Comparison of ENCODE assay signal across 8 cellular contexts in genomic region chr2:55280851-55281546, GRCh38. TPM values are rescaled to one million over a fixed set of nuclear protein-coding genes. Genes with fewer than 3 reads are reported as not detected.
DNase-seq lines count a peak whose midpoint lies in the region; ATAC-seq, FAIRE-seq and TF ChIP-seq lines count a peak whose summit lies in the region.
"Not testable (repeated sequence)": the region's sequence is repeated elsewhere in the genome, so short reads cannot be mapped to it uniquely, and the experiment has no call there.

No MANE protein-coding gene starts in this region.

- TF ChIP-seq RAD21 in A549 (conservative IDR thresholded peaks at IDR 0.05 in 1 of 2, IDR thresholded peaks at IDR 0.05 in 1 of 2): not testable (repeated sequence)

- not testable (repeated sequence) for FAIRE-seq in A549 (lab: Jason Lieb, UNC)

- H3K27ac Mint-ChIP-seq in H9 (peak overlapping the region in 2 of 3 experiments; percentile 98 to 99; a peak in 4 of 7 replicates), brain (peak overlapping the region in 4 of 5 experiments; percentile 21 to 82 (median 46))
- H3K27ac Mint-ChIP-seq in activated T-cell treated with anti-CD3 and anti-CD28 coated beads, Interleukin-2, amount 50 U/mL, for 24 hours: peak overlapping the region; percentile 97
- peak overlapping the region; percentile 85 to 96 for H3K27ac Mint-ChIP-seq in natural killer cell treated with Interleukin-12 subunit alpha and Interleukin-12 subunit beta and Interleukin-15 and Interleukin-18, amount 100 ng/mL, for 72 hours
- peak overlapping the region; percentile 96 for H3K27ac Mint-ChIP-seq in stimulated activated memory B cell treated with anti-CD40 and anti-IgM and Interleukin-4, amounts not matched to agents 10 μg/mL and 1 μg/mL and 100 μg/mL, for 72 hours

- CTCF ChIA-PET in A549 (lab: Yijun Ruan, JAX): interaction anchor here (1.0 to 1.3 kb wide), 2 partner anchors 8 to 18 kb away, joined by 3 read pairs; no protein-coding TSS in a partner anchor
- CTCF ChIA-PET in Panc1 (lab: Charles Lee): not testable (repeated sequence)

- H3K23me2 ChIP-seq in H9 (ENCODE audit: insufficient read length, low read depth, low read length, poor library complexity, severe bottlenecking): not testable (repeated sequence)

- in situ Hi-C loops in Panc1 (cut with HindIII; ENCODE audit: low pct_unique_long_range_greater_than_20kb, low sequenced_read_pairs): not testable (repeated sequence)

- H3K4ac ChIP-seq in H9 (ENCODE audit: low read depth, low read length): not testable (repeated sequence)

- intact Hi-C loops in Panc1 (cut with micrococcal nuclease; ENCODE audit: unreplicated experiment): not testable (repeated sequence)

- not testable (repeated sequence) for H3K14ac ChIP-seq in H9 (ENCODE audit: insufficient read depth, low read length)

- not testable (repeated sequence) for H2BK15ac ChIP-seq in H9 (ENCODE audit: low read depth, low read length)

- H3K9me3 Mint-ChIP-seq in H9; activated T-cell treated with anti-CD3 and anti-CD28 coated beads, Interleukin-2, amount 50 U/mL, for 24 hours; brain; natural killer cell treated with Interleukin-12 subunit alpha and Interleukin-12 subunit beta and Interleukin-15 and Interleukin-18, amount 100 ng/mL, for 72 hours; stimulated activated memory B cell treated with anti-CD40 and anti-IgM and Interleukin-4, amounts not matched to agents 10 μg/mL and 1 μg/mL and 100 μg/mL, for 72 hours: not testable (repeated sequence)

- peak overlapping the region in 1 of 2 experiments; percentile 90; a peak in 2 of 6 replicates for H3K27ac ChIP-seq in A549
- H3K27ac ChIP-seq in H9 (ENCODE audit: insufficient read length, low read depth, low read length): not testable (repeated sequence)
- H3K27ac ChIP-seq in Panc1 (ENCODE audit: low read length): peak overlapping the region; percentile 97
- peak overlapping the region; percentile 7 for H3K27ac ChIP-seq in foreskin keratinocyte

- TF ChIP-seq CTCF in A549 (IDR thresholded peaks at IDR 0.05); H9 (conservative IDR thresholded peaks at IDR 0.05); Panc1 (IDR thresholded peaks at IDR 0.05); brain (conservative IDR thresholded peaks at IDR 0.05): not testable (repeated sequence)
- TF ChIP-seq CTCF in foreskin keratinocyte (conservative IDR thresholded peaks at IDR 0.05): peak; percentile 13

- H3K18ac ChIP-seq in H9 (ENCODE audit: insufficient read length, low read depth, low read length): not testable (repeated sequence)

- not testable (repeated sequence) for H4K5ac ChIP-seq in H9 (ENCODE audit: insufficient read length, low read depth, low read length)

- not testable (repeated sequence) for ATAC-seq in A549; Panc1; natural killer cell treated with Interleukin-12 subunit alpha and Interleukin-12 subunit beta and Interleukin-15 and Interleukin-18, amount 100 ng/mL, for 72 hours; stimulated activated memory B cell treated with anti-CD40 and anti-IgM and Interleukin-4, amounts not matched to agents 10 μg/mL and 1 μg/mL and 100 μg/mL, for 72 hours
- peak; percentile 61 for ATAC-seq in foreskin keratinocyte

- not testable (repeated sequence) for H3K23ac ChIP-seq in H9 (ENCODE audit: insufficient read length, low read depth, low read length)

- H3T11ph ChIP-seq in H9 (ENCODE audit: low read length): not testable (repeated sequence)

- H2AK5ac ChIP-seq in H9 (ENCODE audit: insufficient read length, low read length): not testable (repeated sequence)

- not testable (repeated sequence) for H4K8ac ChIP-seq in H9 (replicated peaks; ENCODE audit: insufficient read length, low read depth, low read length)

- not testable (repeated sequence) for H3K4me1 ChIP-seq in A549; H9 (ENCODE audit: insufficient read depth, low read length); Panc1 (ENCODE audit: control insufficient read depth, insufficient read depth, low read length)
- peaks cover 20% of the 10 kb centered on the region for H3K4me1 ChIP-seq in foreskin keratinocyte

- not testable (repeated sequence) for H3K36me3 ChIP-seq in Panc1 (ENCODE audit: control insufficient read depth, insufficient read depth, low read length)

- H3K4me2 ChIP-seq in A549; H9 (ENCODE audit: insufficient read depth, insufficient read length, low read length): not testable (repeated sequence)

- not testable (repeated sequence) for H3K4me3 ChIP-seq in A549; Panc1 (ENCODE audit: low read depth in 2 of 2, low read length in 2 of 2)

- H2BK120ac ChIP-seq in H9 (ENCODE audit: low read depth, low read length, poor library complexity, severe bottlenecking): not testable (repeated sequence)

- not testable (repeated sequence) for H4K91ac ChIP-seq in H9 (ENCODE audit: insufficient read length, low read depth, low read length)

- not testable (repeated sequence) for BruUV-seq in Panc1 (replicated peaks; lab: Mats Ljungman, UMichigan)

- not testable (repeated sequence) for H3K79me2 ChIP-seq in H9 (ENCODE audit: insufficient read depth, low read length)

- H3K4me1 Mint-ChIP-seq in H9: peaks cover 44 to 46% of the 10 kb centered on the region in 2 experiments
- H3K4me1 Mint-ChIP-seq in activated T-cell treated with anti-CD3 and anti-CD28 coated beads, Interleukin-2, amount 50 U/mL, for 24 hours (ENCODE audit: low read depth): peaks cover 29% of the 10 kb centered on the region
- peaks cover 31% of the 10 kb centered on the region for H3K4me1 Mint-ChIP-seq in brain
- H3K4me1 Mint-ChIP-seq in natural killer cell treated with Interleukin-12 subunit alpha and Interleukin-12 subunit beta and Interleukin-15 and Interleukin-18, amount 100 ng/mL, for 72 hours (ENCODE audit: low read depth in 2 of 2): peaks cover 9 to 13% of the 10 kb centered on the region in 2 donors
- peaks cover 18% of the 10 kb centered on the region for H3K4me1 Mint-ChIP-seq in stimulated activated memory B cell treated with anti-CD40 and anti-IgM and Interleukin-4, amounts not matched to agents 10 μg/mL and 1 μg/mL and 100 μg/mL, for 72 hours

- DNase-seq in A549 (ENCODE audit: low read depth in 1 of 2, low spot score in 1 of 2); H9; Panc1 (ENCODE audit: low read depth, low spot score); activated T-cell treated with anti-CD3 and anti-CD28 coated beads, Interleukin-2, amount 50 U/mL, for 24 hours; natural killer cell treated with Interleukin-12 subunit alpha and Interleukin-12 subunit beta and Interleukin-15 and Interleukin-18, amount 100 ng/mL, for 72 hours (ENCODE audit: low spot score): not testable (repeated sequence)
- peak; percentile 57 to 73 for DNase-seq in foreskin keratinocyte

- not testable (repeated sequence) for H3K79me1 ChIP-seq in H9 (ENCODE audit: insufficient read depth, low read depth, low read length, poor library complexity, severe bottlenecking)

- not testable (repeated sequence) for H3K27me3 ChIP-seq in H9 (ENCODE audit: insufficient read depth, low read length); Panc1 (ENCODE audit: control insufficient read depth, insufficient read depth, low read length); foreskin keratinocyte

- H2BK20ac ChIP-seq in H9 (ENCODE audit: low read depth, low read length, poor library complexity, severe bottlenecking): not testable (repeated sequence)

- TF ChIP-seq EP300 in A549 (IDR thresholded peaks at IDR 0.05): not testable (repeated sequence)

- not testable (repeated sequence) for H3K56ac ChIP-seq in H9 (ENCODE audit: insufficient read length, low read depth, low read length)

- not testable (repeated sequence) for H2BK5ac ChIP-seq in H9 (ENCODE audit: insufficient read length, low read length)

- not testable (repeated sequence) for H4K20me1 ChIP-seq in H9 (ENCODE audit: control insufficient read depth, insufficient read depth, insufficient read length)

- not testable (repeated sequence) for H3K9me3 ChIP-seq in A549; H9 (ENCODE audit: control insufficient read depth, low read depth, low read length); Panc1 (ENCODE audit: control insufficient read depth, insufficient read depth, low read depth, low read length)

- H3K4me3 Mint-ChIP-seq in H9 (peak overlapping the region; percentile 9 to 57; a peak in 3 of 5 replicates), brain (peak overlapping the region; percentile 24 to 85 (median 71))
- peak overlapping the region; percentile 86 for H3K4me3 Mint-ChIP-seq in activated T-cell treated with anti-CD3 and anti-CD28 coated beads, Interleukin-2, amount 50 U/mL, for 24 hours
- H3K4me3 Mint-ChIP-seq in natural killer cell treated with Interleukin-12 subunit alpha and Interleukin-12 subunit beta and Interleukin-15 and Interleukin-18, amount 100 ng/mL, for 72 hours: peak overlapping the region; percentile 67
- H3K4me3 Mint-ChIP-seq in stimulated activated memory B cell treated with anti-CD40 and anti-IgM and Interleukin-4, amounts not matched to agents 10 μg/mL and 1 μg/mL and 100 μg/mL, for 72 hours: peak overlapping the region; percentile 54

- H2AFZ ChIP-seq in H9 (ENCODE audit: low read length): not testable (repeated sequence)

- not testable (repeated sequence) for H3K27me3 Mint-ChIP-seq in H9 (ENCODE audit: low read depth); activated T-cell treated with anti-CD3 and anti-CD28 coated beads, Interleukin-2, amount 50 U/mL, for 24 hours; natural killer cell treated with Interleukin-12 subunit alpha and Interleukin-12 subunit beta and Interleukin-15 and Interleukin-18, amount 100 ng/mL, for 72 hours; stimulated activated memory B cell treated with anti-CD40 and anti-IgM and Interleukin-4, amounts not matched to agents 10 μg/mL and 1 μg/mL and 100 μg/mL, for 72 hours
- peaks cover 11% of the 10 kb centered on the region for H3K27me3 Mint-ChIP-seq in brain

- not testable (repeated sequence) for TF ChIP-seq POLR2A in A549 (IDR thresholded peaks at IDR 0.05; ENCODE audit: low read length)

- not testable (repeated sequence) for H3K36me3 Mint-ChIP-seq in H9 (ENCODE audit: insufficient read depth in 1 of 3, low read depth in 3 of 3); activated T-cell treated with anti-CD3 and anti-CD28 coated beads, Interleukin-2, amount 50 U/mL, for 24 hours (ENCODE audit: low read depth); brain; natural killer cell treated with Interleukin-12 subunit alpha and Interleukin-12 subunit beta and Interleukin-15 and Interleukin-18, amount 100 ng/mL, for 72 hours; stimulated activated memory B cell treated with anti-CD40 and anti-IgM and Interleukin-4, amounts not matched to agents 10 μg/mL and 1 μg/mL and 100 μg/mL, for 72 hours

- H3K9ac ChIP-seq in H9 (ENCODE audit: extremely low read depth, insufficient read length, low read length): not testable (repeated sequence)

- 90% methylated on average over 5 of the region's 5 CpGs for WGBS in A549 (ENCODE audit: missing lambda C conversion rate)
- no CpG with 5 or more reads among the region's 5 CpGs for WGBS in H9 (ENCODE audit: extremely low coverage, insufficient read length, low lambda C conversion rate)

- POLR2A ChIA-PET in A549 (lab: Yijun Ruan, JAX) (interaction anchor here (1.4 kb wide), 1 partner anchor 138 kb away, joined by 3 read pairs; the partner anchor contains the start of gene CCDC88A), Panc1 (lab: Charles Lee) (interaction anchor here (0.7 kb wide), 1 partner anchor 13 kb away, joined by 3 read pairs; no protein-coding TSS in a partner anchor)

- H2BK12ac ChIP-seq in H9 (ENCODE audit: insufficient read length, low read depth, low read length): not testable (repeated sequence)

RNA-seq across cellular contexts. Expression of gene MTIF2, which starts 12.0 kb away (rescaled TPM):
- polyA plus RNA-seq in A549 (2011; rRNA removed) (55.3 and 91.6 TPM in 2 replicates), A549 (2017; fragmentation: RNase III; extraction: RNeasy Plus Mini Kit Qiagen cat#74134 plus additional on column Dnase treatment) (47.2 to 54.1 TPM (median 48.7 TPM) in 3 replicates), brain (ENCODE audit: insufficient read depth, low read depth, low replicate concordance) (11.6 TPM), foreskin keratinocyte (17.7 and 21.6 TPM in 2 replicates)
- 19.6 and 21.6 TPM in 2 replicates for polyA plus RNA-seq in A549 (2012; cell fraction: cytosol; rRNA removed)
- polyA plus RNA-seq in A549 (2012; cell fraction: nucleus; rRNA removed): 18.6 and 20.7 TPM in 2 replicates
- 45.4 TPM in 2 replicates for polyA minus RNA-seq in A549 (2011; rRNA and poly(A)+ RNA removed)
- total RNA-seq in H9 (2021) (35.6 and 36.4 TPM in 2 replicates), Panc1 (2021; ENCODE audit: unreplicated experiment) (34.1 TPM), foreskin keratinocyte (42.0 and 45.7 TPM in 2 replicates)
- 23.0 TPM for polyA plus RNA-seq in Panc1 (2012; ENCODE audit: insufficient read length)
- 10 to 100 TPM; 33.9 to 39.4 TPM for total RNA-seq in natural killer cell treated with Interleukin-12 subunit alpha and Interleukin-12 subunit beta and Interleukin-15 and Interleukin-18, amount 100 ng/mL, for 72 hours

RNA-seq across cellular contexts. Expression of gene RPS27A, which starts 48.5 kb away (rescaled TPM):
- polyA plus RNA-seq in A549 (2011; rRNA removed): 3,746 and 4,103 TPM in 2 replicates
- polyA plus RNA-seq in A549 (2012; cell fraction: cytosol; rRNA removed): 1,508 and 1,836 TPM in 2 replicates
- 339 and 541 TPM in 2 replicates for polyA plus RNA-seq in A549 (2012; cell fraction: nucleus; rRNA removed)
- polyA plus RNA-seq in A549 (2017; fragmentation: RNase III; extraction: RNeasy Plus Mini Kit Qiagen cat#74134 plus additional on column Dnase treatment): 2,882 to 3,129 TPM (median 3,110 TPM) in 3 replicates
- 284 and 319 TPM in 2 replicates for polyA minus RNA-seq in A549 (2011; rRNA and poly(A)+ RNA removed)
- total RNA-seq in H9 (2021): 1,367 and 1,415 TPM in 2 replicates
- 853 TPM for total RNA-seq in Panc1 (2021; ENCODE audit: unreplicated experiment)
- polyA plus RNA-seq in Panc1 (2012; ENCODE audit: insufficient read length): 595 TPM
- 885 TPM for polyA plus RNA-seq in brain (ENCODE audit: insufficient read depth, low read depth, low replicate concordance)
- total RNA-seq in foreskin keratinocyte: 1,417 and 1,462 TPM in 2 replicates
- 2,319 and 2,387 TPM in 2 replicates for polyA plus RNA-seq in foreskin keratinocyte
- 100 to 1,000 TPM; 746 to 804 TPM for total RNA-seq in natural killer cell treated with Interleukin-12 subunit alpha and Interleukin-12 subunit beta and Interleukin-15 and Interleukin-18, amount 100 ng/mL, for 72 hours

RNA-seq across cellular contexts. Expression of gene CLHC1, which starts 48.9 kb away (rescaled TPM):
- 6.5 and 8.5 TPM in 2 replicates for polyA plus RNA-seq in A549 (2011; rRNA removed)
- polyA plus RNA-seq in A549 (2012; cell fraction: cytosol; rRNA removed): 2.1 and 2.2 TPM in 2 replicates
- polyA plus RNA-seq in A549 (2012; cell fraction: nucleus; rRNA removed): 5.2 and 6.5 TPM in 2 replicates
- 3.2 to 5.3 TPM (median 4.0 TPM) in 3 replicates for polyA plus RNA-seq in A549 (2017; fragmentation: RNase III; extraction: RNeasy Plus Mini Kit Qiagen cat#74134 plus additional on column Dnase treatment)
- 6.4 and 14.0 TPM in 2 replicates for polyA minus RNA-seq in A549 (2011; rRNA and poly(A)+ RNA removed)
- 8.0 and 9.2 TPM in 2 replicates for total RNA-seq in H9 (2021)
- total RNA-seq in Panc1 (2021; ENCODE audit: unreplicated experiment): 3.6 TPM
- polyA plus RNA-seq in Panc1 (2012; ENCODE audit: insufficient read length): 1.5 TPM
- 1.5 TPM for polyA plus RNA-seq in brain (ENCODE audit: insufficient read depth, low read depth, low replicate concordance)
- 5.7 and 6.0 TPM in 2 replicates for total RNA-seq in foreskin keratinocyte
- 2.1 and 2.7 TPM in 2 replicates for polyA plus RNA-seq in foreskin keratinocyte
- total RNA-seq in natural killer cell treated with Interleukin-12 subunit alpha and Interleukin-12 subunit beta and Interleukin-15 and Interleukin-18, amount 100 ng/mL, for 72 hours: 10 to 100 TPM in 1 of 2 donors, 1 to 10 TPM in 1; 9.7 to 13.1 TPM

Comparison
In these comparisons a context has a peak if more than half of its experiments do, and no peak if none do; other contexts are left out.
1. H3K27ac Mint-ChIP-seq: peak in every context shown above with its lines; median percentile 98 in H9; 97 in activated T-cell treated with anti-CD3 and anti-CD28 coated beads, Interleukin-2, amount 50 U/mL, for 24 hours; 96 in stimulated activated memory B cell treated with anti-CD40 and anti-IgM and Interleukin-4, amounts not matched to agents 10 μg/mL and 1 μg/mL and 100 μg/mL, for 72 hours; 90 in natural killer cell treated with Interleukin-12 subunit alpha and Interleukin-12 subunit beta and Interleukin-15 and Interleukin-18, amount 100 ng/mL, for 72 hours; 46 in brain.
2. H3K4me3 Mint-ChIP-seq: peak in every context shown above with its lines; median percentile 86 in activated T-cell treated with anti-CD3 and anti-CD28 coated beads, Interleukin-2, amount 50 U/mL, for 24 hours; 71 in brain; 67 in natural killer cell treated with Interleukin-12 subunit alpha and Interleukin-12 subunit beta and Interleukin-15 and Interleukin-18, amount 100 ng/mL, for 72 hours; 54 in stimulated activated memory B cell treated with anti-CD40 and anti-IgM and Interleukin-4, amounts not matched to agents 10 μg/mL and 1 μg/mL and 100 μg/mL, for 72 hours; 33 in H9.